Comparison of ENCODE assay signal across 1 cellular context in genomic region chr5:77630246-77631165, GRCh38.
TF ChIP-seq lines count a peak whose summit lies in the region.

No MANE protein-coding gene starts in this region.

TF ChIP-seq in HepG2, 621 proteins besides CTCF, POLR2A, EP300 and RAD21 (continued from another document and continues in another):
- TF ChIP-seq, protein P1, sequence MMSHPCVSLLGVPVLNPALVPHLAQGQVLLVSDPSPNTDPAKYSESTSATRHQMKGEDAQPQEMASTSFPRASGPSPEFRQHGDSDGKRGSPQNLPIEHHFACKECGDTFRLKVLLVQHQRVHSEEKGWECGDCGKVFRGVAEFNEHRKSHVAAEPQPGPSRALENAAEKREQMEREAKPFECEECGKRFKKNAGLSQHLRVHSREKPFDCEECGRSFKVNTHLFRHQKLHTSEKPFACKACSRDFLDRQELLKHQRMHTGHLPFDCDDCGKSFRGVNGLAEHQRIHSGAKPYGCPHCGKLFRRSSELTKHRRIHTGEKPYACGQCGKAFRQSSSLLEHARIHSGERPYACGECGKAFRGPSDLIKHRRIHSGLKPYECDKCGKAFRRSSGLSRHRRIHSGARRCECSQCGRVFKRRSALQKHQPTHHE (CRISPR knock-in tag; IDR thresholded peaks at IDR 0.05; ENCODE audit: borderline replicate concordance): 0 out of 2 replicates have a peak, but pooled peaks have one; percentile 49
- TF ChIP-seq MAF1 (CRISPR knock-in tag; IDR thresholded peaks at IDR 0.05; ENCODE audit: borderline replicate concordance): no peak
- no peak for TF ChIP-seq NFIB (CRISPR knock-in tag; IDR thresholded peaks at IDR 0.05; ENCODE audit: borderline replicate concordance)
- TF ChIP-seq PHB2 (IDR thresholded peaks at IDR 0.05; ENCODE audit: partially characterized antibody): no peak
- TF ChIP-seq ONECUT2 (CRISPR knock-in tag; IDR thresholded peaks at IDR 0.05): no peak
- TF ChIP-seq CBFB (CRISPR knock-in tag; IDR thresholded peaks at IDR 0.05): no peak
- no peak for TF ChIP-seq ZBTB7B (CRISPR knock-in tag; IDR thresholded peaks at IDR 0.05)
- TF ChIP-seq HNF4A (CRISPR knock-in tag; IDR thresholded peaks at IDR 0.05): no peak
- no peak for TF ChIP-seq ZNF232 (CRISPR knock-in tag; IDR thresholded peaks at IDR 0.05; ENCODE audit: borderline replicate concordance)
- no peak for TF ChIP-seq BCL6 (CRISPR knock-in tag; IDR thresholded peaks at IDR 0.05)
- no peak for TF ChIP-seq NFE2L2 (IDR thresholded peaks at IDR 0.05; ENCODE audit: low read length)
- TF ChIP-seq IKZF1 (IDR thresholded peaks at IDR 0.05): no peak
- no peak for TF ChIP-seq RXRA (CRISPR knock-in tag; IDR thresholded peaks at IDR 0.05)
- no peak for TF ChIP-seq HNRNPL (IDR thresholded peaks at IDR 0.05; ENCODE audit: low read depth, low read length)
- no peak; the same call in 1 of the 2 replicates for TF ChIP-seq KDM2A (CRISPR knock-in tag; IDR thresholded peaks at IDR 0.05; ENCODE audit: borderline replicate concordance, low read depth)
- no peak for TF ChIP-seq AKAP8 (CRISPR knock-in tag; IDR thresholded peaks at IDR 0.05)
- no peak for TF ChIP-seq FOXK1 (CRISPR knock-in tag; IDR thresholded peaks at IDR 0.05; ENCODE audit: borderline replicate concordance, low read depth)
- TF ChIP-seq LBX2 (CRISPR knock-in tag; IDR thresholded peaks at IDR 0.05; ENCODE audit: borderline replicate concordance): no peak
- no peak for TF ChIP-seq NR2F6 (IDR thresholded peaks at IDR 0.05)
- no peak for TF ChIP-seq NR2F6 (CRISPR knock-in tag; IDR thresholded peaks at IDR 0.05)
- no peak for TF ChIP-seq ZSCAN31 (CRISPR knock-in tag; IDR thresholded peaks at IDR 0.05; ENCODE audit: low read depth)
- TF ChIP-seq, protein P2, sequence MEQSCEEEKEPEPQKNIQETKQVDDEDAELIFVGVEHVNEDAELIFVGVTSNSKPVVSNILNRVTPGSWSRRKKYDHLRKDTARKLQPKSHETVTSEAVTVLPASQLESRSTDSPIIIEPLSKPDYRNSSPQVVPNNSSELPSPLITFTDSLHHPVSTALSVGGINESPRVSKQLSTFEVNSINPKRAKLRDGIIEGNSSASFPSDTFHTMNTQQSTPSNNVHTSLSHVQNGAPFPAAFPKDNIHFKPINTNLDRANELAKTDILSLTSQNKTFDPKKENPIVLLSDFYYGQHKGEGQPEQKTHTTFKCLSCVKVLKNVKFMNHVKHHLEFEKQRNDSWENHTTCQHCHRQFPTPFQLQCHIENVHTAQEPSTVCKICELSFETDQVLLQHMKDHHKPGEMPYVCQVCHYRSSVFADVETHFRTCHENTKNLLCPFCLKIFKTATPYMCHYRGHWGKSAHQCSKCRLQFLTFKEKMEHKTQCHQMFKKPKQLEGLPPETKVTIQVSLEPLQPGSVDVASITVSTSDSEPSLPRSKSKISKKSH (CRISPR knock-in tag; IDR thresholded peaks at IDR 0.05; ENCODE audit: borderline replicate concordance): no peak
- no peak for TF ChIP-seq SRSF1 (optimal IDR thresholded peaks at IDR 0.05; ENCODE audit: low read depth, low read length)
- TF ChIP-seq SOX6 (IDR thresholded peaks at IDR 0.05): no peak
- TF ChIP-seq SOX6 (CRISPR knock-in tag; IDR thresholded peaks at IDR 0.05): no peak
- TF ChIP-seq ZNF773 (CRISPR knock-in tag; IDR thresholded peaks at IDR 0.05; ENCODE audit: borderline replicate concordance): no peak
- TF ChIP-seq RXRB (CRISPR knock-in tag; IDR thresholded peaks at IDR 0.05; ENCODE audit: borderline replicate concordance): no peak
- TF ChIP-seq ATF7-NPFF (CRISPR knock-in tag; IDR thresholded peaks at IDR 0.05; ENCODE audit: low read depth): peak; percentile 19; the same call in 1 of the 2 replicates
- TF ChIP-seq ZFP41 (CRISPR knock-in tag; IDR thresholded peaks at IDR 0.05; ENCODE audit: borderline replicate concordance): 0 out of 2 replicates have a peak, but pooled peaks have one; percentile 57
- TF ChIP-seq DDIT3 (CRISPR knock-in tag; IDR thresholded peaks at IDR 0.05): no peak
- TF ChIP-seq HMG20A (CRISPR knock-in tag; IDR thresholded peaks at IDR 0.05; ENCODE audit: borderline replicate concordance): no peak
- TF ChIP-seq SRY (CRISPR knock-in tag; IDR thresholded peaks at IDR 0.05): peak; percentile 45; the same call in 1 of the 2 replicates
- TF ChIP-seq RBFOX2 (IDR thresholded peaks at IDR 0.05; ENCODE audit: low read depth, low read length): 0 out of 2 replicates have a peak, but pooled peaks have one; percentile 17
- TF ChIP-seq ZMAT3 (CRISPR knock-in tag; conservative IDR thresholded peaks at IDR 0.05): no peak
- TF ChIP-seq PHF8 (CRISPR knock-in tag; IDR thresholded peaks at IDR 0.05): no peak
- TF ChIP-seq KDM5A (IDR thresholded peaks at IDR 0.05; ENCODE audit: borderline replicate concordance, low read length): no peak
- TF ChIP-seq HDAC2 (CRISPR knock-in tag; IDR thresholded peaks at IDR 0.05): no peak
- TF ChIP-seq ZNF33A (CRISPR knock-in tag; IDR thresholded peaks at IDR 0.05; ENCODE audit: borderline replicate concordance): no peak
- TF ChIP-seq NONO (IDR thresholded peaks at IDR 0.05): no peak
- TF ChIP-seq NONO (CRISPR knock-in tag; conservative IDR thresholded peaks at IDR 0.05): no peak
- TF ChIP-seq ZNF772 (CRISPR knock-in tag; IDR thresholded peaks at IDR 0.05): no peak
- no peak for TF ChIP-seq SP5 (CRISPR knock-in tag; IDR thresholded peaks at IDR 0.05; ENCODE audit: borderline replicate concordance, low read depth)
- TF ChIP-seq XBP1 (CRISPR knock-in tag; IDR thresholded peaks at IDR 0.05): no peak
- no peak for TF ChIP-seq TOE1 (CRISPR knock-in tag; IDR thresholded peaks at IDR 0.05)
- no peak for TF ChIP-seq ZNF749 (CRISPR knock-in tag; IDR thresholded peaks at IDR 0.05; ENCODE audit: borderline replicate concordance)
- no peak for TF ChIP-seq AGO1 (IDR thresholded peaks at IDR 0.05; ENCODE audit: low read depth, low read length, poor library complexity, severe bottlenecking)
- no peak for TF ChIP-seq E2F5 (CRISPR knock-in tag; conservative IDR thresholded peaks at IDR 0.05)
- no peak for TF ChIP-seq DMAP1 (CRISPR knock-in tag; IDR thresholded peaks at IDR 0.05)
- TF ChIP-seq ATF7 (IDR thresholded peaks at IDR 0.05): no peak
- no peak for TF ChIP-seq ATF7 (CRISPR knock-in tag; IDR thresholded peaks at IDR 0.05)
- TF ChIP-seq ZNF660 (CRISPR knock-in tag; IDR thresholded peaks at IDR 0.05; ENCODE audit: borderline replicate concordance, low read depth): no peak
- TF ChIP-seq, protein P3, sequence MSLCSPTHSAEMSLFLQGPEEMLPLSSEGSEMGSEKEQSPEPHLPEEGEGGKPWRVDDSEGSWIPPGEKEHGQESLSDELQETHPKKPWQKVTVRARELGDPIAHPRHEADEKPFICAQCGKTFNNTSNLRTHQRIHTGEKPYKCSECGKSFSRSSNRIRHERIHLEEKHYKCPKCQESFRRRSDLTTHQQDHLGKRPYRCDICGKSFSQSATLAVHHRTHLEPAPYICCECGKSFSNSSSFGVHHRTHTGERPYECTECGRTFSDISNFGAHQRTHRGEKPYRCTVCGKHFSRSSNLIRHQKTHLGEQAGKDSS (CRISPR knock-in tag; IDR thresholded peaks at IDR 0.05; ENCODE audit: borderline replicate concordance, low read depth): no peak
- TF ChIP-seq, protein P4, sequence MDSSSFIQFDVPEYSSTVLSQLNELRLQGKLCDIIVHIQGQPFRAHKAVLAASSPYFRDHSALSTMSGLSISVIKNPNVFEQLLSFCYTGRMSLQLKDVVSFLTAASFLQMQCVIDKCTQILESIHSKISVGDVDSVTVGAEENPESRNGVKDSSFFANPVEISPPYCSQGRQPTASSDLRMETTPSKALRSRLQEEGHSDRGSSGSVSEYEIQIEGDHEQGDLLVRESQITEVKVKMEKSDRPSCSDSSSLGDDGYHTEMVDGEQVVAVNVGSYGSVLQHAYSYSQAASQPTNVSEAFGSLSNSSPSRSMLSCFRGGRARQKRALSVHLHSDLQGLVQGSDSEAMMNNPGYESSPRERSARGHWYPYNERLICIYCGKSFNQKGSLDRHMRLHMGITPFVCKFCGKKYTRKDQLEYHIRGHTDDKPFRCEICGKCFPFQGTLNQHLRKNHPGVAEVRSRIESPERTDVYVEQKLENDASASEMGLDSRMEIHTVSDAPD (CRISPR knock-in tag; IDR thresholded peaks at IDR 0.05): no peak
- TF ChIP-seq, protein P5, sequence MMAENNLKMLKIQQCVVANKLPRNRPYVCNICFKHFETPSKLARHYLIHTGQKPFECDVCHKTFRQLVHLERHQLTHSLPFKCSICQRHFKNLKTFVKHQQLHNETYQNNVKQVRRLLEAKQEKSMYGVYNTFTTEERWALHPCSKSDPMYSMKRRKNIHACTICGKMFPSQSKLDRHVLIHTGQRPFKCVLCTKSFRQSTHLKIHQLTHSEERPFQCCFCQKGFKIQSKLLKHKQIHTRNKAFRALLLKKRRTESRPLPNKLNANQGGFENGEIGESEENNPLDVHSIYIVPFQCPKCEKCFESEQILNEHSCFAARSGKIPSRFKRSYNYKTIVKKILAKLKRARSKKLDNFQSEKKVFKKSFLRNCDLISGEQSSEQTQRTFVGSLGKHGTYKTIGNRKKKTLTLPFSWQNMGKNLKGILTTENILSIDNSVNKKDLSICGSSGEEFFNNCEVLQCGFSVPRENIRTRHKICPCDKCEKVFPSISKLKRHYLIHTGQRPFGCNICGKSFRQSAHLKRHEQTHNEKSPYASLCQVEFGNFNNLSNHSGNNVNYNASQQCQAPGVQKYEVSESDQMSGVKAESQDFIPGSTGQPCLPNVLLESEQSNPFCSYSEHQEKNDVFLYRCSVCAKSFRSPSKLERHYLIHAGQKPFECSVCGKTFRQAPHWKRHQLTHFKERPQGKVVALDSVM (CRISPR knock-in tag; IDR thresholded peaks at IDR 0.05): no peak
- TF ChIP-seq ZFYVE20 (CRISPR knock-in tag; IDR thresholded peaks at IDR 0.05; ENCODE audit: borderline replicate concordance, low read depth): no peak
- TF ChIP-seq ZNF33B (CRISPR knock-in tag; IDR thresholded peaks at IDR 0.05): no peak
- TF ChIP-seq ZKSCAN5 (CRISPR knock-in tag; IDR thresholded peaks at IDR 0.05): no peak
- TF ChIP-seq PHF20 (CRISPR knock-in tag; IDR thresholded peaks at IDR 0.05): no peak
- no peak for TF ChIP-seq KMT2B (CRISPR knock-in tag; IDR thresholded peaks at IDR 0.05)
- TF ChIP-seq EZH2 (conservative IDR thresholded peaks at IDR 0.05; ENCODE audit: low read depth, low read length): 0 out of 2 replicates have a peak, but pooled peaks have one; percentile 76
- no peak for TF ChIP-seq ZMYM2 (CRISPR knock-in tag; IDR thresholded peaks at IDR 0.05)
- TF ChIP-seq ZNF430 (CRISPR knock-in tag; IDR thresholded peaks at IDR 0.05): no peak; the same call in 1 of the 2 replicates
- no peak for TF ChIP-seq ATF5 (CRISPR knock-in tag; IDR thresholded peaks at IDR 0.05; ENCODE audit: low read depth)
- no peak for TF ChIP-seq SUZ12 (IDR thresholded peaks at IDR 0.05; ENCODE audit: low read depth, low read length)
- TF ChIP-seq ZNF562 (CRISPR knock-in tag; IDR thresholded peaks at IDR 0.05; ENCODE audit: borderline replicate concordance): no peak; the same call in 1 of the 2 replicates
- no peak for TF ChIP-seq ZNF709 (CRISPR knock-in tag; IDR thresholded peaks at IDR 0.05)
- TF ChIP-seq MIXL1 (CRISPR knock-in tag; IDR thresholded peaks at IDR 0.05): no peak
- TF ChIP-seq, protein P6, sequence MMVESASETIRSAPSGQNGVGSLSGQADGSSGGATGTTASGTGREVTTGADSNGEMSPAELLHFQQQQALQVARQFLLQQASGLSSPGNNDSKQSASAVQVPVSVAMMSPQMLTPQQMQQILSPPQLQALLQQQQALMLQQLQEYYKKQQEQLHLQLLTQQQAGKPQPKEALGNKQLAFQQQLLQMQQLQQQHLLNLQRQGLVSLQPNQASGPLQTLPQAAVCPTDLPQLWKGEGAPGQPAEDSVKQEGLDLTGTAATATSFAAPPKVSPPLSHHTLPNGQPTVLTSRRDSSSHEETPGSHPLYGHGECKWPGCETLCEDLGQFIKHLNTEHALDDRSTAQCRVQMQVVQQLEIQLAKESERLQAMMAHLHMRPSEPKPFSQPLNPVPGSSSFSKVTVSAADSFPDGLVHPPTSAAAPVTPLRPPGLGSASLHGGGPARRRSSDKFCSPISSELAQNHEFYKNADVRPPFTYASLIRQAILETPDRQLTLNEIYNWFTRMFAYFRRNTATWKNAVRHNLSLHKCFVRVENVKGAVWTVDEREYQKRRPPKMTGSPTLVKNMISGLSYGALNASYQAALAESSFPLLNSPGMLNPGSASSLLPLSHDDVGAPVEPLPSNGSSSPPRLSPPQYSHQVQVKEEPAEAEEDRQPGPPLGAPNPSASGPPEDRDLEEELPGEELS (CRISPR knock-in tag; IDR thresholded peaks at IDR 0.05): no peak
